Comparison of ENCODE assay signal across 19 cellular contexts in the genomic region with DNA sequence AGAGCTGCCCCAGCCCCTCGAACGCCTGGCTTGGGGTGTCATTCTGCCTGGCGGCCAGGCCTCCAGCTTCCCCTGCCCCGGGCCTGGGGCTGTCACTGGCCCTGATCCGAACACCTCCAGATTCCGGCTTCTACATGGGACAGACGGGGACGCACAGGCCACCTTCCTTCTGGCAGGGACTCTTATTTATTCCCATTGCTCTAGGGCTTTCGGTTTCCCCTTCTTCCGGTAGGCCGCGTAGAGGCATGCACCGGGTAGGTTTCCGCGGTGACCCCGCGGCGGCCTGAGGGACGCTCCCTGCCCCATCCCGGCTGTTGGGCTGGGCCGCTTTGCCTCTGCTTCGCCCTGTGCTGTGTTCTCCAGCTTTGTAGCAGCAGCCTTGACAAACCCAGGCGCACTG. TPM values are rescaled to one million over a fixed set of nuclear protein-coding genes. Genes with fewer than 3 reads are reported as not detected.
"Had no signal": no experiment of that assay in that cellular context is flagged by ENCODE, and none has a peak within 500 bp of the region (broad histone marks: within the 10 kb centered on the region; RNA-seq: fewer than 3 reads in every experiment).

No MANE protein-coding gene starts in this region.

- DNase-seq: activated CD4-positive, alpha-beta T cell treated with anti-CD3 and anti-CD28 coated beads, Interleukin-2, amount 10 ng/mL, durations not matched to agents 24 days and 14 days; activated CD8-positive, alpha-beta memory T cell treated with anti-CD3 and anti-CD28 coated beads, Interleukin-2, amount 50 U/mL, for 4 hours; activated CD8-positive, alpha-beta T cell treated with anti-CD3 and anti-CD28 coated beads, Interleukin-2, amount 10 ng/mL, durations not matched to agents 7 days and 5 days; activated gamma-delta T cell treated with Interleukin-2 at 50 U/mL for 16 hours; activated naive CD8-positive, alpha-beta T cell treated with anti-CD3 and anti-CD28 coated beads for 36 hours; activated T-cell treated with anti-CD3 and anti-CD28 coated beads, Interleukin-2, amount 50 U/mL, for 48 hours; body of pancreas; cerebellar nuclear complex; effector memory CD8-positive, alpha-beta T cell; islet precursor cell; sigmoid colon; stimulated activated CD4-positive, alpha-beta T cell treated with anti-CD3 and anti-CD28 coated beads, Interleukin-1b, Interleukin-23, amount 100 ng/mL, for 48 hours; stimulated activated naive CD8-positive, alpha-beta T cell treated with anti-CD3 and anti-CD28 coated beads, Interleukin-15, amount 100 ng/mL, for 72 hours; T-helper 2 cell had no signal

- H3K27me3 ChIP-seq: body of pancreas had no signal

- H3K27ac Mint-ChIP-seq: activated CD4-positive, alpha-beta T cell treated with anti-CD3 and anti-CD28 coated beads, Interleukin-2, amount 10 ng/mL, durations not matched to agents 24 days and 14 days; activated CD8-positive, alpha-beta T cell treated with anti-CD3 and anti-CD28 coated beads, Interleukin-2, amount 10 ng/mL, durations not matched to agents 7 days and 5 days; activated naive CD8-positive, alpha-beta T cell treated with anti-CD3 and anti-CD28 coated beads for 36 hours; dendritic cell treated with granulocyte-macrophage colony-stimulating factor and Interleukin-4, amounts not matched to agents 40 ng/mL and 50 ng/mL, for 4 days; WTC11 had no signal

- H3K9me3 Mint-ChIP-seq: activated CD4-positive, alpha-beta T cell treated with anti-CD3 and anti-CD28 coated beads, Interleukin-2, amount 10 ng/mL, durations not matched to agents 24 days and 14 days; activated naive CD8-positive, alpha-beta T cell treated with anti-CD3 and anti-CD28 coated beads for 36 hours; dendritic cell treated with granulocyte-macrophage colony-stimulating factor and Interleukin-4, amounts not matched to agents 40 ng/mL and 50 ng/mL, for 4 days; effector memory CD8-positive, alpha-beta T cell; stimulated activated naive CD8-positive, alpha-beta T cell treated with anti-CD3 and anti-CD28 coated beads, Interleukin-15, amount 100 ng/mL, for 72 hours; WTC11 had no signal

- H3K4me1 ChIP-seq: body of pancreas, parathyroid adenoma had no signal

- H3K4me3 ChIP-seq: body of pancreas, lung, sigmoid colon, upper lobe of left lung had no signal

- H3K9me3 ChIP-seq: body of pancreas, sigmoid colon, upper lobe of left lung had no signal

- H3K4me3 Mint-ChIP-seq: activated CD4-positive, alpha-beta T cell treated with anti-CD3 and anti-CD28 coated beads, Interleukin-2, amount 10 ng/mL, durations not matched to agents 24 days and 14 days; activated CD8-positive, alpha-beta T cell treated with anti-CD3 and anti-CD28 coated beads, Interleukin-2, amount 10 ng/mL, durations not matched to agents 7 days and 5 days; activated naive CD8-positive, alpha-beta T cell treated with anti-CD3 and anti-CD28 coated beads for 36 hours; dendritic cell treated with granulocyte-macrophage colony-stimulating factor and Interleukin-4, amounts not matched to agents 40 ng/mL and 50 ng/mL, for 4 days; stimulated activated naive CD8-positive, alpha-beta T cell treated with anti-CD3 and anti-CD28 coated beads, Interleukin-15, amount 100 ng/mL, for 72 hours; WTC11 had no signal

- H3K27ac ChIP-seq: body of pancreas, parathyroid adenoma, sigmoid colon, upper lobe of left lung had no signal

- H3K4me1 Mint-ChIP-seq: activated naive CD8-positive, alpha-beta T cell treated with anti-CD3 and anti-CD28 coated beads for 36 hours had no signal

- ATAC-seq: activated CD8-positive, alpha-beta T cell treated with anti-CD3 and anti-CD28 coated beads, Interleukin-2, amount 10 ng/mL, durations not matched to agents 7 days and 5 days; body of pancreas; effector memory CD8-positive, alpha-beta T cell; WTC11 had no signal

- H2AFZ ChIP-seq: parathyroid adenoma had no signal

RNA-seq across cellular contexts. Expression of gene CERS1, which starts 28.2 kb away (rescaled TPM):
- total RNA-seq: activated CD8-positive, alpha-beta T cell treated with anti-CD3 and anti-CD28 coated beads, Interleukin-2, amount 10 ng/mL, durations not matched to agents 7 days and 5 days had no signal
